ENCODE assay signal across 19 cellular contexts in genomic region chr19:718251-719024, GRCh38. TPM values are rescaled to one million over a fixed set of nuclear protein-coding genes. Genes with fewer than 3 reads are reported as not detected.
DNase-seq lines count a peak whose midpoint lies in the region; ATAC-seq and TF ChIP-seq lines count a peak whose summit lies in the region.
"Had no signal": no experiment of that assay in that cellular context is flagged by ENCODE, and none has a peak within 500 bp of the region (broad histone marks: within the 10 kb centered on the region; RNA-seq: fewer than 3 reads in every experiment).

No MANE protein-coding gene starts in this region.

- DNase-seq in GM20000 (ENCODE audit: low spot score) (peak; percentile 45), sciatic nerve (ENCODE audit: low spot score) (peak; percentile 62), ureter (ENCODE audit: low spot score) (no peak)
- DNase-seq: activated CD4-positive, alpha-beta T cell treated with anti-CD3 and anti-CD28 coated beads, Interleukin-2, amount 10 ng/mL, durations not matched to agents 24 days and 14 days; AML-193; DND-41; effector memory CD8-positive, alpha-beta T cell; MM.1S; T-cell had no signal

- H3K27ac ChIP-seq in layer of hippocampus (ENCODE audit: low read depth, low read length): peak overlapping the region; percentile 83
- H3K27ac ChIP-seq: GM23248 had no signal

- peaks cover 39% of the 10 kb centered on the region for H3K36me3 Mint-ChIP-seq in brain

- intact Hi-C loops in sciatic nerve (cut with DNase I): no loop called here

- peak overlapping the region in 3 of 5 experiments; percentile 42 to 62 (median 52) for H3K4me3 Mint-ChIP-seq in brain
- H3K4me3 Mint-ChIP-seq: activated CD4-positive, alpha-beta T cell treated with anti-CD3 and anti-CD28 coated beads, Interleukin-2, amount 10 ng/mL, durations not matched to agents 24 days and 14 days; activated T-helper 1 cell treated with anti-CD3 and anti-CD28 coated beads, Interleukin-12 subunit alpha, Interleukin-12 subunit beta, Interleukin-2, Interleukin-4 antibody, amounts not matched to agents 30 ng/mL and 10 ng/mL and 1 ng/mL, durations not matched to agents 14 hours and 24 hours and 36 hours had no signal

- H3K9me3 Mint-ChIP-seq in brain: peaks cover 3 to 21% (median 6%) of the 10 kb centered on the region in 5 experiments

- H3K27ac Mint-ChIP-seq in brain: peak overlapping the region in 4 of 5 experiments; percentile 77 to 95 (median 88)
- H3K27ac Mint-ChIP-seq: activated CD4-positive, alpha-beta T cell treated with anti-CD3 and anti-CD28 coated beads, Interleukin-2, amount 10 ng/mL, durations not matched to agents 24 days and 14 days; activated T-helper 1 cell treated with anti-CD3 and anti-CD28 coated beads, Interleukin-12 subunit alpha, Interleukin-12 subunit beta, Interleukin-2, Interleukin-4 antibody, amounts not matched to agents 30 ng/mL and 10 ng/mL and 1 ng/mL, durations not matched to agents 14 hours and 24 hours and 36 hours; effector memory CD8-positive, alpha-beta T cell; T-cell had no signal

- TF ChIP-seq CTCF in GM20000 (IDR thresholded peaks at IDR 0.05; ENCODE audit: extremely low read depth, missing control alignments) (no peak), brain (conservative IDR thresholded peaks at IDR 0.05) (no peak)

- ATAC-seq in sciatic nerve: peak; percentile 27
- ATAC-seq in HG03108 (IDR thresholded peaks at IDR 0.05; ENCODE audit: unreplicated experiment): no peak
- ATAC-seq in HG02870 (IDR thresholded peaks at IDR 0.05; ENCODE audit: unreplicated experiment): no peak
- no peak for ATAC-seq in HG02763 (IDR thresholded peaks at IDR 0.05; ENCODE audit: unreplicated experiment)
- ATAC-seq: effector memory CD8-positive, alpha-beta T cell; T-cell had no signal

- no peaks in the 10 kb centered on the region for H3K27me3 ChIP-seq in layer of hippocampus (ENCODE audit: control insufficient read depth, insufficient read depth, low read length)

- peaks cover 26% of the 10 kb centered on the region for H3K4me1 Mint-ChIP-seq in brain
- H3K4me1 Mint-ChIP-seq: activated CD4-positive, alpha-beta T cell treated with anti-CD3 and anti-CD28 coated beads, Interleukin-2, amount 10 ng/mL, durations not matched to agents 24 days and 14 days had no signal

- H3K27me3 Mint-ChIP-seq in brain: peaks cover 3% of the 10 kb centered on the region

RNA-seq across cellular contexts. Expression of gene PALM, which starts 9.7 kb away (rescaled TPM):
- polyA plus RNA-seq in brain (ENCODE audit: insufficient read depth, low read depth, low replicate concordance): 384 TPM
- total RNA-seq in sciatic nerve (130 TPM), ureter (26.0 TPM)
- total RNA-seq: activated CD4-positive, alpha-beta T cell treated with anti-CD3 and anti-CD28 coated beads, Interleukin-2, amount 10 ng/mL, durations not matched to agents 24 days and 14 days had no signal

RNA-seq across cellular contexts. Expression of gene PRSS57, which starts 23.2 kb away (rescaled TPM):
- not detected for polyA plus RNA-seq in brain (ENCODE audit: insufficient read depth, low read depth, low replicate concordance)
- total RNA-seq in sciatic nerve: not detected
- total RNA-seq in ureter: not detected
- total RNA-seq: activated CD4-positive, alpha-beta T cell treated with anti-CD3 and anti-CD28 coated beads, Interleukin-2, amount 10 ng/mL, durations not matched to agents 24 days and 14 days; activated T-helper 1 cell treated with anti-CD3 and anti-CD28 coated beads, Interleukin-12 subunit alpha, Interleukin-12 subunit beta, Interleukin-2, Interleukin-4 antibody, amounts not matched to agents 30 ng/mL and 10 ng/mL and 1 ng/mL, durations not matched to agents 14 hours and 24 hours and 36 hours; astrocyte; glomerular endothelial cell; GM23248; left cardiac atrium had no signal
- polyA plus RNA-seq: GM23248 had no signal

RNA-seq across cellular contexts. Expression of gene MISP, which starts 32.5 kb away (rescaled TPM):
- 24.7 TPM for polyA plus RNA-seq in brain (ENCODE audit: insufficient read depth, low read depth, low replicate concordance)
- 0.45 TPM for total RNA-seq in sciatic nerve
- total RNA-seq in ureter: 2.4 TPM
- total RNA-seq: activated CD4-positive, alpha-beta T cell treated with anti-CD3 and anti-CD28 coated beads, Interleukin-2, amount 10 ng/mL, durations not matched to agents 24 days and 14 days; activated T-helper 1 cell treated with anti-CD3 and anti-CD28 coated beads, Interleukin-12 subunit alpha, Interleukin-12 subunit beta, Interleukin-2, Interleukin-4 antibody, amounts not matched to agents 30 ng/mL and 10 ng/mL and 1 ng/mL, durations not matched to agents 14 hours and 24 hours and 36 hours; GM23248 had no signal
- polyA plus RNA-seq: GM23248 had no signal

RNA-seq across cellular contexts. Expression of gene FSTL3, which starts 42.2 kb away (rescaled TPM):
- 10.9 TPM for polyA plus RNA-seq in brain (ENCODE audit: insufficient read depth, low read depth, low replicate concordance)
- total RNA-seq in sciatic nerve: 108 TPM
- total RNA-seq in ureter: 29.8 TPM

RNA-seq across cellular contexts. Expression of gene RNF126, which starts 55.4 kb away (rescaled TPM):
- 58.5 TPM for polyA plus RNA-seq in brain (ENCODE audit: insufficient read depth, low read depth, low replicate concordance)
- total RNA-seq in sciatic nerve (33.1 TPM), ureter (54.5 TPM)
